Comparison of ENCODE assay signal across 21 cellular contexts in genomic region chr18:62757399-62758010, GRCh38. TPM values are rescaled to one million over a fixed set of nuclear protein-coding genes. Genes with fewer than 3 reads are reported as not detected.
A peak's percentile ranks its signal among the peaks of the same experiment; 100 is the strongest.
DNase-seq lines count a peak whose midpoint lies in the region; ATAC-seq and TF ChIP-seq lines count a peak whose summit lies in the region.
"Had no signal": no experiment of that assay in that cellular context is flagged by ENCODE, and none has a peak within 500 bp of the region (broad histone marks: within the 10 kb centered on the region; RNA-seq: fewer than 3 reads in every experiment).

No MANE protein-coding gene starts in this region.

- peak overlapping the region; percentile 91 to 96 (median 94) for H3K27ac Mint-ChIP-seq in H9
- peak overlapping the region; percentile 50 for H3K27ac Mint-ChIP-seq in progenitor cell of endocrine pancreas
- H3K27ac Mint-ChIP-seq: activated CD8-positive, alpha-beta T cell treated with anti-CD3 and anti-CD28 coated beads for 36 hours; dendritic cell treated with granulocyte-macrophage colony-stimulating factor and Interleukin-4, amounts not matched to agents 40 ng/mL and 50 ng/mL, for 4 days had no signal

- no peak for TF ChIP-seq POLR2A in body of pancreas (IDR thresholded peaks at IDR 0.05)

- TF ChIP-seq CTCF in H9 (conservative IDR thresholded peaks at IDR 0.05) (no peak), body of pancreas (IDR thresholded peaks at IDR 0.05) (no peak), progenitor cell of endocrine pancreas (IDR thresholded peaks at IDR 0.05; ENCODE audit: unreplicated experiment) (no peak), omental fat pad (IDR thresholded peaks at IDR 0.05) (no peak)

- peaks cover 2% of the 10 kb centered on the region for H4K20me1 ChIP-seq in H9 (ENCODE audit: control insufficient read depth, insufficient read depth, insufficient read length)

- H3K4me1 Mint-ChIP-seq in H9, result peaks cover 79 to 83% of the 10 kb centered on the region in 2 experiments
- peaks cover 5% of the 10 kb centered on the region for H3K4me1 Mint-ChIP-seq in progenitor cell of endocrine pancreas (ENCODE audit: low read depth)

- DNase-seq in H9 (no peak), body of pancreas (peak; percentile 56 to 78 (median 72)), progenitor cell of endocrine pancreas (ENCODE audit: low spot score, unreplicated experiment) (no peak), EL (no peak), omental fat pad (ENCODE audit: low spot score) (no peak)
- DNase-seq: activated CD4-positive, CD25-positive, alpha-beta regulatory T cell treated with anti-CD3 and anti-CD28 coated beads, Interleukin-2, amount 50 U/mL, for 72 hours; activated CD8-positive, alpha-beta T cell treated with anti-CD3 and anti-CD28 coated beads for 36 hours; activated gamma-delta T cell; activated T-cell treated with anti-CD3 and anti-CD28 coated beads for 4 hours; C1 segment of cervical spinal cord; GOT3; islet precursor cell; NCI-H1417 treated with DMSO at 0.1 percent for 48 hours; NCI-H524 treated with DMSO at 0.1 percent for 48 hours; ovary; RPMI8226 had no signal

- H3K23ac ChIP-seq in H9 (ENCODE audit: insufficient read length, low read depth, low read length), result no peak overlapping the region

- H2BK20ac ChIP-seq in H9 (ENCODE audit: low read depth, low read length, poor library complexity, severe bottlenecking), result peak overlapping the region; percentile 91

- H2BK5ac ChIP-seq in H9 (ENCODE audit: insufficient read length, low read length), result peak overlapping the region; percentile 83

- no peak overlapping the region for H2AK5ac ChIP-seq in H9 (ENCODE audit: insufficient read length, low read length)

- peaks cover 0 to 7% (median 7%) of the 10 kb centered on the region in 3 experiments; a peak in 3 of 7 replicates for H3K36me3 Mint-ChIP-seq in H9 (ENCODE audit: insufficient read depth in 1 of 3, low read depth in 3 of 3)
- peaks cover 3% of the 10 kb centered on the region for H3K36me3 Mint-ChIP-seq in progenitor cell of endocrine pancreas (ENCODE audit: insufficient read depth)

- peak; percentile 88 for ATAC-seq in body of pancreas
- no peak for ATAC-seq in omental fat pad (ENCODE audit: low FRiP score)
- ATAC-seq in HG03045 (IDR thresholded peaks at IDR 0.05; ENCODE audit: unreplicated experiment), result no peak
- no peak for ATAC-seq in GM21381 (IDR thresholded peaks at IDR 0.05; ENCODE audit: unreplicated experiment)
- ATAC-seq: activated CD8-positive, alpha-beta T cell treated with anti-CD3 and anti-CD28 coated beads for 36 hours; sciatic nerve had no signal

- no peak overlapping the region for H2AFZ ChIP-seq in H9 (ENCODE audit: low read length)

- no peaks in the 10 kb centered on the region for H3K79me1 ChIP-seq in H9 (ENCODE audit: insufficient read depth, low read depth, low read length, poor library complexity, severe bottlenecking)

- no peaks in the 10 kb centered on the region for H3K27me3 ChIP-seq in H9 (ENCODE audit: insufficient read depth, low read length)
- H3K27me3 ChIP-seq in body of pancreas, result no peaks in the 10 kb centered on the region
- no peaks in the 10 kb centered on the region for H3K27me3 ChIP-seq in iPS-15b (ENCODE audit: control insufficient read depth, insufficient read depth, low read length)
- H3K27me3 ChIP-seq: ovary had no signal

- H3K4me3 Mint-ChIP-seq in H9 (peak overlapping the region in 1 of 2 experiments; percentile 46; a peak in 1 of 5 replicates), progenitor cell of endocrine pancreas (ENCODE audit: low read depth) (no peak overlapping the region)
- H3K4me3 Mint-ChIP-seq: activated CD8-positive, alpha-beta T cell treated with anti-CD3 and anti-CD28 coated beads for 36 hours; dendritic cell treated with granulocyte-macrophage colony-stimulating factor and Interleukin-4, amounts not matched to agents 40 ng/mL and 50 ng/mL, for 4 days had no signal

- H3K4ac ChIP-seq in H9 (ENCODE audit: low read depth, low read length), result no peak overlapping the region; the same call in 1 of the 2 replicates

- no peak overlapping the region for H3K56ac ChIP-seq in H9 (ENCODE audit: insufficient read length, low read depth, low read length)

- no peak overlapping the region for H4K5ac ChIP-seq in H9 (ENCODE audit: insufficient read length, low read depth, low read length)

- H3K14ac ChIP-seq in H9 (ENCODE audit: insufficient read depth, low read length), result peak overlapping the region; percentile 80; the same call in 1 of the 2 replicates

- peak overlapping the region; percentile 80 for H3K18ac ChIP-seq in H9 (ENCODE audit: insufficient read length, low read depth, low read length)

- peaks cover 24% of the 10 kb centered on the region for H3K4me1 ChIP-seq in H9 (ENCODE audit: insufficient read depth, low read length)
- H3K4me1 ChIP-seq in body of pancreas, result peaks cover 58% of the 10 kb centered on the region
- H3K4me1 ChIP-seq in iPS-15b (ENCODE audit: control insufficient read depth, insufficient read depth, low read length), result peaks cover 51% of the 10 kb centered on the region

- intact Hi-C loops in body of pancreas (cut with DNase I), result no loop called here

- no peak overlapping the region for H4K8ac ChIP-seq in H9 (replicated peaks; ENCODE audit: insufficient read length, low read depth, low read length)

- H2BK120ac ChIP-seq in H9 (ENCODE audit: low read depth, low read length, poor library complexity, severe bottlenecking), result peak overlapping the region; percentile 12

- H4K91ac ChIP-seq in H9 (ENCODE audit: insufficient read length, low read depth, low read length), result no peak overlapping the region

- no peaks in the 10 kb centered on the region for H3K23me2 ChIP-seq in H9 (ENCODE audit: insufficient read length, low read depth, low read length, poor library complexity, severe bottlenecking)

- H3K4me3 ChIP-seq in body of pancreas (no peak overlapping the region), iPS-15b (ENCODE audit: low read depth, low read length) (no peak overlapping the region)
- H3K4me3 ChIP-seq: ovary had no signal

- no peak overlapping the region for H2BK12ac ChIP-seq in H9 (ENCODE audit: insufficient read length, low read depth, low read length)

- no peaks in the 10 kb centered on the region for H3K9me3 Mint-ChIP-seq in H9
- H3K9me3 Mint-ChIP-seq in progenitor cell of endocrine pancreas (ENCODE audit: low read depth), result no peaks in the 10 kb centered on the region
- H3K9me3 Mint-ChIP-seq: activated CD8-positive, alpha-beta T cell treated with anti-CD3 and anti-CD28 coated beads for 36 hours; dendritic cell treated with granulocyte-macrophage colony-stimulating factor and Interleukin-4, amounts not matched to agents 40 ng/mL and 50 ng/mL, for 4 days had no signal

- H3K36me3 ChIP-seq in body of pancreas (replicated peaks in 1 of 2; ENCODE audit: insufficient read depth in 1 of 2, low read depth in 2 of 2), result no peaks in the 10 kb centered on the region
- no peaks in the 10 kb centered on the region for H3K36me3 ChIP-seq in iPS-15b (ENCODE audit: control insufficient read depth, insufficient read depth, low read length)
- H3K36me3 ChIP-seq: ovary had no signal

- H3K9ac ChIP-seq in H9 (ENCODE audit: extremely low read depth, insufficient read length, low read length) (peak overlapping the region; percentile 18), iPS-15b (ENCODE audit: low read depth, low read length) (peak overlapping the region; percentile 8)

- H3K4me2 ChIP-seq in H9 (ENCODE audit: insufficient read depth, insufficient read length, low read length), result no peak overlapping the region

- H3K27me3 Mint-ChIP-seq in H9 (ENCODE audit: low read depth) (no peaks in the 10 kb centered on the region), progenitor cell of endocrine pancreas (no peaks in the 10 kb centered on the region)
- H3K27me3 Mint-ChIP-seq: activated CD8-positive, alpha-beta T cell treated with anti-CD3 and anti-CD28 coated beads for 36 hours; dendritic cell treated with granulocyte-macrophage colony-stimulating factor and Interleukin-4, amounts not matched to agents 40 ng/mL and 50 ng/mL, for 4 days had no signal

- peaks cover 58% of the 10 kb centered on the region; the same call in 1 of the 2 replicates for H3K79me2 ChIP-seq in H9 (ENCODE audit: insufficient read depth, low read length)

- H3T11ph ChIP-seq in H9 (ENCODE audit: low read length), result peak overlapping the region; percentile 87

- H2BK15ac ChIP-seq in H9 (ENCODE audit: low read depth, low read length), result no peak overlapping the region

- H3K9me3 ChIP-seq in H9 (ENCODE audit: control insufficient read depth, low read depth, low read length) (no peaks in the 10 kb centered on the region), body of pancreas (no peaks in the 10 kb centered on the region), iPS-15b (ENCODE audit: control insufficient read depth, insufficient read depth, low read length) (no peaks in the 10 kb centered on the region)
- H3K9me3 ChIP-seq: ovary had no signal

- H3K27ac ChIP-seq in H9 (ENCODE audit: insufficient read length, low read depth, low read length), result peak overlapping the region; percentile 93
- peak overlapping the region; percentile 47 to 81 (median 64) for H3K27ac ChIP-seq in body of pancreas
- H3K27ac ChIP-seq: ovary had no signal

- WGBS in H9 (ENCODE audit: extremely low coverage, insufficient read length, low lambda C conversion rate), result no CpG with 5 or more reads among the region's 6 CpGs
- WGBS in body of pancreas, 2 donors, result 18 to 25% methylated on average over 6 of the region's 6 CpGs

RNA-seq across cellular contexts. Expression of gene PHLPP1, which starts 42.2 kb away (rescaled TPM):
- total RNA-seq in H9 (2021) (38.8 and 39.9 TPM in 2 replicates), body of pancreas (10 to 100 TPM in 1 of 2 donors, 1 to 10 TPM in 1; 8.6 to 20.8 TPM), progenitor cell of endocrine pancreas (16.5 and 18.0 TPM in 2 replicates), omental fat pad (10 to 100 TPM in 2 of 4 donors, 1 to 10 TPM in 2; 6.3 to 18.0 (median 10.4) TPM)

Comparison
In these comparisons a context has a peak if more than half of its experiments do, and no peak if none do; other contexts are left out.
1. DNase-seq: peak in body of pancreas (4 of 4); none in H9 (single experiment), progenitor cell of endocrine pancreas (single experiment), EL (single experiment) and omental fat pad (single experiment).